In genomic region chr9:92097997-92098482, GRCh38 we compare ENCODE assay signal across 1 cellular context.
TF ChIP-seq lines count a peak whose summit lies in the region.

No MANE protein-coding gene starts in this region.

TF ChIP-seq in SK-N-SH, 30 proteins besides CTCF, POLR2A, EP300 and RAD21 (continued from another document):
- TF ChIP-seq ZBTB33 (IDR thresholded peaks at IDR 0.05; ENCODE audit: borderline replicate concordance, low read depth) (no peak), ELF1 (IDR thresholded peaks at IDR 0.05) (no peak), MEF2A (IDR thresholded peaks at IDR 0.05; ENCODE audit: borderline replicate concordance, low read depth) (no peak), SIN3A (IDR thresholded peaks at IDR 0.05; ENCODE audit: borderline replicate concordance, low read depth, low read length) (no peak), IRF3 (IDR thresholded peaks at IDR 0.05; ENCODE audit: low read depth, low read length) (no peak), MXI1 (IDR thresholded peaks at IDR 0.05; ENCODE audit: low read depth, low read length) (no peak), FOSL2 (IDR thresholded peaks at IDR 0.05; ENCODE audit: borderline replicate concordance, low read depth) (no peak), PBX3 (IDR thresholded peaks at IDR 0.05) (no peak), RCOR1 (IDR thresholded peaks at IDR 0.05; ENCODE audit: low read length) (no peak), GATA2 (CRISPR knock-in tag; IDR thresholded peaks at IDR 0.05) (no peak)
